Comparison of ENCODE assay signal across 17 cellular contexts in genomic region chr5:165906879-165907278, GRCh38.
DNase-seq lines count a peak whose midpoint lies in the region; ATAC-seq and TF ChIP-seq lines count a peak whose summit lies in the region.
"Had no signal": no experiment of that assay in that cellular context is flagged by ENCODE, and none has a peak within 500 bp of the region (broad histone marks: within the 10 kb centered on the region; RNA-seq: fewer than 3 reads in every experiment).

No MANE protein-coding gene starts in this region.

- H3K27ac Mint-ChIP-seq in GM23338, result no peak overlapping the region
- H3K27ac Mint-ChIP-seq: CD4-positive, alpha-beta memory T cell had no signal

- H3K9me2 ChIP-seq in GM23338 (ENCODE audit: insufficient read depth), result peaks cover 5% of the 10 kb centered on the region

- no peak for TF ChIP-seq CTCF in GM23338 (conservative IDR thresholded peaks at IDR 0.05; ENCODE audit: low read depth in 2 of 2)

- no peak overlapping the region for H3K27ac ChIP-seq in GM23338 (ENCODE audit: low read depth)

- peaks cover 5% of the 10 kb centered on the region; the same call in 2 of the 3 replicates for H3K36me3 Mint-ChIP-seq in GM23338 (ENCODE audit: low read depth)
- H3K36me3 Mint-ChIP-seq: CD4-positive, alpha-beta memory T cell had no signal

- DNase-seq in A172 (ENCODE audit: low spot score), result peak; percentile 6
- peak; percentile 37 for DNase-seq in HS-5 (ENCODE audit: low read depth)
- peak; percentile 19 for DNase-seq in amniotic epithelial cell (ENCODE audit: low read depth)
- peak; percentile 5 for DNase-seq in iris pigment epithelial cell (ENCODE audit: low read depth)
- no peak for DNase-seq in kidney tubule cell (ENCODE audit: low spot score)
- no peak for DNase-seq in GM23338 (ENCODE audit: low spot score)
- DNase-seq: 8988T; C1 segment of cervical spinal cord; Calu3; CD4-positive, alpha-beta memory T cell; COR-L47; DMS53; DMS79 treated with DMSO at 0.1 percent for 48 hours; GF-D8; H7 had no signal

- no peak overlapping the region for H3K4me3 ChIP-seq in GM23338

- H3K4me1 ChIP-seq in GM23338 (ENCODE audit: insufficient read depth), result no peaks in the 10 kb centered on the region

- H3K79me2 ChIP-seq in GM23338 (replicated peaks; ENCODE audit: insufficient read depth), result no peaks in the 10 kb centered on the region

- H3K9me3 Mint-ChIP-seq in GM23338, result peaks cover 9% of the 10 kb centered on the region; the same call in 2 of the 3 replicates

- no peaks in the 10 kb centered on the region for H3K4me1 Mint-ChIP-seq in GM23338
- H3K4me1 Mint-ChIP-seq: CD4-positive, alpha-beta memory T cell had no signal

- no peaks in the 10 kb centered on the region for H3K27me3 Mint-ChIP-seq in GM23338 (ENCODE audit: insufficient read depth, low read depth, poor library complexity)
- H3K27me3 Mint-ChIP-seq: CD4-positive, alpha-beta memory T cell had no signal

- H3K4me2 ChIP-seq in GM23338, result no peak overlapping the region

- no peaks in the 10 kb centered on the region for H4K20me1 ChIP-seq in GM23338 (replicated peaks; ENCODE audit: insufficient read depth)

- no peak overlapping the region for H3K4me3 Mint-ChIP-seq in GM23338
- H3K4me3 Mint-ChIP-seq: CD4-positive, alpha-beta memory T cell had no signal

- H2AFZ ChIP-seq in GM23338, result no peak overlapping the region

- H3F3A ChIP-seq in GM23338 (replicated peaks; ENCODE audit: low read depth), result no peaks in the 10 kb centered on the region

- 0 out of 2 replicates have a peak, but pooled peaks cover 4% of the 10 kb centered on the region for H3K36me3 ChIP-seq in GM23338 (ENCODE audit: insufficient read depth)

- no peaks in the 10 kb centered on the region for H3K27me3 ChIP-seq in GM23338 (ENCODE audit: insufficient read depth)

- ATAC-seq in GM23338, result no peak
- no peak for ATAC-seq in HG03175 (IDR thresholded peaks at IDR 0.05; ENCODE audit: unreplicated experiment)
- ATAC-seq: HCT116 had no signal

TF ChIP-seq in GM23338, 12 proteins besides CTCF, POLR2A, EP300 and RAD21:
- TF ChIP-seq NANOG (IDR thresholded peaks at IDR 0.05; ENCODE audit: borderline replicate concordance), result no peak

Comparison
In these comparisons a context has a peak if more than half of its experiments do, and no peak if none do; other contexts are left out.
1. DNase-seq: peak in A172 (single experiment), HS-5 (single experiment), amniotic epithelial cell (single experiment) and iris pigment epithelial cell (single experiment); none in kidney tubule cell (single experiment) and GM23338 (single experiment).